Comparison of ENCODE assay signal across 17 cellular contexts in genomic region chr2:229163893-229164292, GRCh38.
DNase-seq lines count a peak whose midpoint lies in the region; ATAC-seq, FAIRE-seq and TF ChIP-seq lines count a peak whose summit lies in the region.
"Had no signal": no experiment of that assay in that cellular context is flagged by ENCODE, and none has a peak within 500 bp of the region (broad histone marks: within the 10 kb centered on the region; RNA-seq: fewer than 3 reads in every experiment).

No MANE protein-coding gene starts in this region.

- ATAC-seq in HepG2 (peak; percentile 54; the same call in 2 of the 3 replicates), GM21576 (IDR thresholded peaks at IDR 0.05; ENCODE audit: unreplicated experiment) (no peak)

- no peak for TF ChIP-seq RAD21 in HepG2 (CRISPR knock-in tag; IDR thresholded peaks at IDR 0.05)

- no peak overlapping the region for H3K9ac ChIP-seq in SK-N-MC (ENCODE audit: insufficient read length)
- H3K9ac ChIP-seq in HepG2 (ENCODE audit: insufficient read depth, low read depth, low read length), result no peak overlapping the region
- H3K9ac ChIP-seq: GM23248 had no signal

- FAIRE-seq in HepG2 (lab: Jason Lieb, UNC), result no peak
- no peak for FAIRE-seq in HTR-8/SVneo (lab: Jason Lieb, UNC)
- FAIRE-seq: GM12892, H1 had no signal

- H3K79me2 ChIP-seq in HepG2 (ENCODE audit: insufficient read depth, low read length), result no peaks in the 10 kb centered on the region

- POLR2A ChIA-PET in HepG2 (lab: Yijun Ruan, JAX), result no interaction called here

- H3K36me3 Mint-ChIP-seq in brain, result peaks cover 16% of the 10 kb centered on the region
- H3K36me3 Mint-ChIP-seq: CD4-positive, alpha-beta memory T cell had no signal

- H3K4me2 ChIP-seq in HepG2 (ENCODE audit: low read depth, low read length), result peak overlapping the region; percentile 19

- H3K9me3 ChIP-seq in SK-N-MC (ENCODE audit: low read depth, low read length) (no peaks in the 10 kb centered on the region), HepG2 (ENCODE audit: low read length) (peaks cover 78% of the 10 kb centered on the region)

- in situ Hi-C loops in HepG2 (cut with HindIII; ENCODE audit: extremely low pct_ligation_motif_present, low pct_unique_long_range_greater_than_20kb), result no loop called here

- H3K4me3 ChIP-seq in SK-N-MC (0 out of 2 replicates have a peak overlapping the region, but pooled peaks have one; percentile 2), HepG2 (replicated peaks in 1 of 3; ENCODE audit: insufficient read depth in 1 of 3, low read depth in 2 of 3, low read length in 3 of 3) (no peak overlapping the region)
- H3K4me3 ChIP-seq: GM23248 had no signal

- H3K27ac Mint-ChIP-seq in brain, result peak overlapping the region in 3 of 5 experiments; percentile 23 to 91 (median 84)
- H3K27ac Mint-ChIP-seq: CD4-positive, alpha-beta memory T cell had no signal

- peaks cover 39% of the 10 kb centered on the region for H3K4me1 ChIP-seq in HepG2 (ENCODE audit: insufficient read depth, low read length)

- no peaks in the 10 kb centered on the region for H3K27me3 Mint-ChIP-seq in brain
- H3K27me3 Mint-ChIP-seq: CD4-positive, alpha-beta memory T cell had no signal

- CTCF ChIA-PET in HepG2 (lab: Yijun Ruan, JAX; ENCODE audit: low intra/inter-chr PET ratio, low total read pairs), result no interaction called here

- intact Hi-C loops in HepG2 (cut with micrococcal nuclease; ENCODE audit: unreplicated experiment), result no loop called here

- DNase-seq in SK-N-MC (ENCODE audit: low read depth, low spot score) (no peak), HepG2 (ENCODE audit: low spot score) (no peak), HTR-8/SVneo (ENCODE audit: insufficient read length, low spot score) (no peak)
- DNase-seq in stimulated activated CD4-positive, alpha-beta T cell treated with anti-CD3 and anti-CD28 coated beads, Interleukin-4, amount 100 ng/mL, for 1 hour, result no peak
- DNase-seq: C1 segment of cervical spinal cord; Calu3; CD4-positive, alpha-beta memory T cell; COR-L47; DMS79 treated with DMSO at 0.1 percent for 48 hours; GF-D8; GM23248; H7; HCEC 1CT had no signal

- TF ChIP-seq POLR2A in HepG2 (IDR thresholded peaks at IDR 0.05; ENCODE audit: insufficient read depth in 1 of 2, low read depth in 2 of 2, low read length in 2 of 2), result no peak

- WGBS in HepG2 (ENCODE audit: low lambda C conversion rate), result 14% methylated on average over 2 of the region's 2 CpGs

- H3K36me3 ChIP-seq in SK-N-MC (ENCODE audit: insufficient read depth, low read length) (no peaks in the 10 kb centered on the region), HepG2 (replicated peaks in 1 of 2; ENCODE audit: control insufficient read depth in 1 of 2, insufficient read depth in 2 of 2, low read length in 2 of 2) (no peaks in the 10 kb centered on the region)

- H3K27me3 ChIP-seq in HepG2 (ENCODE audit: control insufficient read depth in 1 of 2, insufficient read depth in 2 of 2, low read length in 2 of 2), result no peaks in the 10 kb centered on the region

- H3K27ac ChIP-seq in SK-N-MC (peak overlapping the region; percentile 17; the same call in 1 of the 2 replicates), HepG2 (ENCODE audit: extremely low read length, insufficient read depth, low read length) (no peak overlapping the region)
- H3K27ac ChIP-seq: GM23248 had no signal

- peaks cover 43% of the 10 kb centered on the region for H3K4me1 Mint-ChIP-seq in brain
- H3K4me1 Mint-ChIP-seq: CD4-positive, alpha-beta memory T cell had no signal

- H3K9me3 Mint-ChIP-seq in brain, result peaks cover 0 to 17% (median 6%) of the 10 kb centered on the region in 5 experiments

- no peak for TF ChIP-seq CTCF in brain (conservative IDR thresholded peaks at IDR 0.05)
- TF ChIP-seq CTCF in HepG2 (CRISPR knock-in tag; IDR thresholded peaks at IDR 0.05), result no peak

- TF ChIP-seq EP300 in HepG2 (IDR thresholded peaks at IDR 0.05; ENCODE audit: low read depth in 2 of 2, low read length in 2 of 2) (no peak), HepG2 (CRISPR knock-in tag; IDR thresholded peaks at IDR 0.05; ENCODE audit: borderline replicate concordance) (no peak)

- no peaks in the 10 kb centered on the region for H4K20me1 ChIP-seq in HepG2 (ENCODE audit: insufficient read depth, low read length)

- peak overlapping the region in 2 of 5 experiments; percentile 39 to 48 for H3K4me3 Mint-ChIP-seq in brain
- H3K4me3 Mint-ChIP-seq: CD4-positive, alpha-beta memory T cell had no signal

- H2AFZ ChIP-seq in HepG2 (ENCODE audit: low read length), result no peak overlapping the region
- H2AFZ ChIP-seq: GM23248 had no signal

- BruUV-seq in HepG2 (replicated peaks; lab: Mats Ljungman, UMichigan), result no TSS peak

TF ChIP-seq in HepG2, 621 proteins besides CTCF, POLR2A, EP300 and RAD21 (continues in another document):
- TF ChIP-seq RBAK (CRISPR knock-in tag; IDR thresholded peaks at IDR 0.05) (peak; percentile 88; the same call in 1 of the 2 replicates), RARA (CRISPR knock-in tag; IDR thresholded peaks at IDR 0.05) (no peak), ZBTB2 (CRISPR knock-in tag; IDR thresholded peaks at IDR 0.05; ENCODE audit: low read depth) (no peak), ZBTB46 (CRISPR knock-in tag; IDR thresholded peaks at IDR 0.05; ENCODE audit: borderline replicate concordance) (no peak), ZNF30 (CRISPR knock-in tag; IDR thresholded peaks at IDR 0.05) (no peak), ZNF264 (CRISPR knock-in tag; IDR thresholded peaks at IDR 0.05) (no peak), AKNA (CRISPR knock-in tag; IDR thresholded peaks at IDR 0.05; ENCODE audit: borderline replicate concordance) (no peak), CHCHD3 (CRISPR knock-in tag; IDR thresholded peaks at IDR 0.05) (no peak), FOXA1 (IDR thresholded peaks at IDR 0.05) (no peak), FOXA1 (CRISPR knock-in tag; IDR thresholded peaks at IDR 0.05) (0 out of 2 replicates have a peak, but pooled peaks have one; percentile 26), HOXD1 (CRISPR knock-in tag; IDR thresholded peaks at IDR 0.05) (no peak), ZFP62 (CRISPR knock-in tag; IDR thresholded peaks at IDR 0.05) (no peak), FOXA3 (CRISPR knock-in tag; IDR thresholded peaks at IDR 0.05) (0 out of 2 replicates have a peak, but pooled peaks have one; percentile 22), RCOR2 (CRISPR knock-in tag; IDR thresholded peaks at IDR 0.05) (no peak)
